In the genomic region with DNA sequence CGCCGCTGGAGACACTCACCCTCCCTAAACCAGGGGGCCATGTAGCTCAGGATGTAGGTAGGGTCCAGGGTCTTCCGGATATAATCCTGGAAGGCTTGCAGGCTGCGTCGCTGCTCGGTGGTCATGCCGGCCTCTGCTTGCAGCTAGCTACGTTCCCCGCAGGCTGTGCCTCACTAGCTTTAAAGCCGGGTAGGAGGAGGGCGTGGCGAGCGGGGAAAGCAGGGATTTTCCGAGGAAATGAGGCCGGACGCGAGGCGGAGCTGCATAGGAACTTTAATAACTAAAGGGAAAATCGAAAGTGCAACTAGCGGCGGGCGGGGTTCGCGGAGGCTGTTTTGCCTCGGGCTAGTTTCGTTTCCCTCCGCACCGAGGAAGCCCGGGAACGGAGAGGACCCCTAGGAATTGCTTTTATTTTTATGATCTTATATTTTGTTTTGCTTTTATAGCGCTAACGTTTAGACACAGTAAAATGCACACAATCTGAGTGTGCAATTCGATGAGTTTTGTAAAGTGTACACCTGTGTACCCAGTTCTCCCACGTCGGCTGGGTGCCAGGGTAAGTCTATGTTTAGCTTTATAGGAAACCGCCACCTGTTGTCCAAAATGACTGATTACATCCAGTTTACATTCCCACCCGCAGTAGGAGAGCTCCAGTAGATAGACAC, we compare ENCODE assay signal across 1 cellular context.
A peak's percentile ranks its signal among the peaks of the same experiment; 100 is the strongest.
TF ChIP-seq lines count a peak whose summit lies in the region.

Gene RIGI (minus strand): TSS at position 155 of the 665 bp plus-strand sequence. CDS start 30 bp downstream, at position 125.

TF ChIP-seq in IMR-90, 13 proteins besides CTCF, POLR2A, EP300 and RAD21:
- TF ChIP-seq MXI1 (IDR thresholded peaks at IDR 0.05; ENCODE audit: borderline replicate concordance, low read depth, low read length) (peak; percentile 82; the same call in 1 of the 2 replicates), RCOR1 (IDR thresholded peaks at IDR 0.05; ENCODE audit: insufficient replicate concordance, low read length) (no peak), BHLHE40 (IDR thresholded peaks at IDR 0.05; ENCODE audit: low read depth, low read length) (no peak), MAZ (IDR thresholded peaks at IDR 0.05; ENCODE audit: borderline replicate concordance, low read depth, low read length) (0 out of 2 replicates have a peak, but pooled peaks have one; percentile 35), USF2 (IDR thresholded peaks at IDR 0.05; ENCODE audit: low read depth, low read length) (no peak), RFX5 (IDR thresholded peaks at IDR 0.05; ENCODE audit: low read depth, low read length) (no peak), SMC3 (IDR thresholded peaks at IDR 0.05; ENCODE audit: low read depth, low read length) (peak; percentile 4; the same call in 1 of the 2 replicates)
TF ChIP-seq in IMR-90: peak in this region for 3.
